ENCODE assay signal across 7 cellular contexts in genomic region chr14:65286443-65286842, GRCh38.
DNase-seq lines count a peak whose midpoint lies in the region; ATAC-seq and TF ChIP-seq lines count a peak whose summit lies in the region.

No MANE protein-coding gene starts in this region.

- POLR2A ChIA-PET in GM10248 (lab: Yijun Ruan, JAX) = interaction anchor here (0.6 to 1.5 kb wide), 5 partner anchors 15 to 126 kb away, joined by 3 to 9 read pairs (median 5); partner anchors contain the start of gene FUT8
- POLR2A ChIA-PET in naive thymus-derived CD8-positive, alpha-beta T cell (lab: Charles Lee) = interaction anchor here (0.6 to 10.2 kb wide), 7 partner anchors 13 to 783 kb away, joined by 3 to 145 read pairs (median 3); partner anchors contain the start of gene FUT8

- peak overlapping the region; percentile 79 to 98 (median 96) for H3K27ac Mint-ChIP-seq in IgD-negative memory B cell
- peak overlapping the region in 9 of 10 donors; percentile 95 to 100 (median 98) for H3K27ac Mint-ChIP-seq in naive thymus-derived CD8-positive, alpha-beta T cell

- peaks cover 10% of the 10 kb centered on the region for H3K36me3 Mint-ChIP-seq in IgD-negative memory B cell
- H3K36me3 Mint-ChIP-seq in naive thymus-derived CD8-positive, alpha-beta T cell = peaks cover 0 to 1% (median 0%) of the 10 kb centered on the region in 3 donors

- peaks cover 3% of the 10 kb centered on the region for H3K27me3 Mint-ChIP-seq in IgD-negative memory B cell
- H3K27me3 Mint-ChIP-seq in naive thymus-derived CD8-positive, alpha-beta T cell = no peaks in the 10 kb centered on the region

- CTCF ChIA-PET in GM10248 (lab: Yijun Ruan, JAX) = interaction anchor here (0.6 to 5.3 kb wide), 31 partner anchors 9 to 673 kb away, joined by 3 to 51 read pairs (median 6); partner anchors contain the start of gene FUT8

- H3K4me1 Mint-ChIP-seq in IgD-negative memory B cell = peaks cover 64 to 72% (median 68%) of the 10 kb centered on the region in 3 donors
- H3K4me1 Mint-ChIP-seq in naive thymus-derived CD8-positive, alpha-beta T cell = peaks cover 40 to 83% (median 78%) of the 10 kb centered on the region in 4 donors

- H3K9me3 Mint-ChIP-seq in IgD-negative memory B cell = no peaks in the 10 kb centered on the region
- H3K9me3 Mint-ChIP-seq in naive thymus-derived CD8-positive, alpha-beta T cell = peaks cover 0 to 2% (median 0%) of the 10 kb centered on the region in 9 donors

- DNase-seq in GM10248 (ENCODE audit: extremely low spot score) (peak; percentile 57), HPDE6-E6E7 (ENCODE audit: extremely low spot score) (no peak)
- DNase-seq in activated CD8-positive, alpha-beta memory T cell treated with anti-CD3 and anti-CD28 coated beads, Interleukin-2, amount 50 U/mL, for 4 hours = peak; percentile 23
- peak in 3 of 10 donors; percentile 4 to 30 (median 30) for DNase-seq in naive thymus-derived CD8-positive, alpha-beta T cell

- peak overlapping the region; percentile 2 to 93 (median 68) for H3K4me3 Mint-ChIP-seq in IgD-negative memory B cell
- H3K4me3 Mint-ChIP-seq in naive thymus-derived CD8-positive, alpha-beta T cell = peak overlapping the region in 6 of 10 donors; percentile 3 to 91 (median 84)

- TF ChIP-seq CTCF in GM10248 (IDR thresholded peaks at IDR 0.05; ENCODE audit: control extremely low read depth, extremely low read depth, low read depth, missing control alignments) = peak; percentile 57

- ATAC-seq in naive thymus-derived CD8-positive, alpha-beta T cell = no peak
- ATAC-seq in HG03097 (IDR thresholded peaks at IDR 0.05; ENCODE audit: low FRiP score, unreplicated experiment) (no peak), GM18502 (IDR thresholded peaks at IDR 0.05; ENCODE audit: poor library complexity, unreplicated experiment) (no peak)
